In the genomic region with DNA sequence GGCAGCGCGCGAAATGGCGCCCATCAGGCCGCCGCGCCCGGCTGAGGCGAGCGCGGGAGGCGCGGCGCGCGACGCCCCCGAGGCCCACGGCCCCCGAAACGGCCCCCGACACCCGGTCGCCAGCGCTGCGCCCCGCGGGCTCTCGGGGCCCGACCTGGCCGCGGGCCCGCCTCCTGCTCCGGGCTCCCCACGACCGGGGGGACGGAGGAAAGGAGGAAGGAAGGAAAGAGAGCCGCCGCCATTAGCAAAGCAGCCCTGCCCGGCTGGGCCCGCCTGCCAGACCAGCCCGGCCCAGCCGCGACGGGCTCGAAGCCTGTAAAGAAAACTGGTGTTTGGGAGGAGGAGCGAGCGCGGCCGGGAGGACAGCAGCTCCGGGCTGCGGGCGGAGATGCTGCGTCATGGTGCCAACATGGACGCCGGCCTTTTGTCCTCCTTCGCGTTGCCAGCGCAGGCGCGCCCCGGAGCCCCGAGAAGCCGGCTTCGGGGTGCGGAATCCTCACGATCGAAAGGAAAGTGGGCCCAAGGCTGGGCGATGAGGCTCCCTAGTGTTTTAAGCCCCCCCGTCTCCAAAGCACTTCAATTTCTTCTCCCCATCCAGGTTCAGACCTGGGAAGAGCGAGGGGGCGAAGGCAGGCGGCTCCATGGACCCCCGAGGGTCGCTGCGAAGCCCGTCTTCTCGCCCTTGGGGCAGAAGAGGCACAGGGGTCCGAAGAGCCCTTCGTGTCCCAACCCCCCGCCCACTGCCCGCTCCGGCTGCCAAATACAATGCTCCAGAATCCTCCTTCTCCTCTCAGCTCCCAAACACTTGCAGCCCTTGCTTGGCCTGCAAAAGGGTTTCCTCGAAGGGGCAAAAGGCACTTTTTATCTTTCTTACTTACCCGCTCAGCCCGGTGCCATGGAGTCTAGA, we compare ENCODE assay signal across 1 cellular context.
TF ChIP-seq lines count a peak whose summit lies in the region.

No MANE protein-coding gene starts in this region.

TF ChIP-seq in HepG2, 621 proteins besides CTCF, POLR2A, EP300 and RAD21 (continued from another document):
- peak; percentile 56 for TF ChIP-seq RBM22 (optimal IDR thresholded peaks at IDR 0.05; ENCODE audit: low read length)
- TF ChIP-seq, protein P1, sequence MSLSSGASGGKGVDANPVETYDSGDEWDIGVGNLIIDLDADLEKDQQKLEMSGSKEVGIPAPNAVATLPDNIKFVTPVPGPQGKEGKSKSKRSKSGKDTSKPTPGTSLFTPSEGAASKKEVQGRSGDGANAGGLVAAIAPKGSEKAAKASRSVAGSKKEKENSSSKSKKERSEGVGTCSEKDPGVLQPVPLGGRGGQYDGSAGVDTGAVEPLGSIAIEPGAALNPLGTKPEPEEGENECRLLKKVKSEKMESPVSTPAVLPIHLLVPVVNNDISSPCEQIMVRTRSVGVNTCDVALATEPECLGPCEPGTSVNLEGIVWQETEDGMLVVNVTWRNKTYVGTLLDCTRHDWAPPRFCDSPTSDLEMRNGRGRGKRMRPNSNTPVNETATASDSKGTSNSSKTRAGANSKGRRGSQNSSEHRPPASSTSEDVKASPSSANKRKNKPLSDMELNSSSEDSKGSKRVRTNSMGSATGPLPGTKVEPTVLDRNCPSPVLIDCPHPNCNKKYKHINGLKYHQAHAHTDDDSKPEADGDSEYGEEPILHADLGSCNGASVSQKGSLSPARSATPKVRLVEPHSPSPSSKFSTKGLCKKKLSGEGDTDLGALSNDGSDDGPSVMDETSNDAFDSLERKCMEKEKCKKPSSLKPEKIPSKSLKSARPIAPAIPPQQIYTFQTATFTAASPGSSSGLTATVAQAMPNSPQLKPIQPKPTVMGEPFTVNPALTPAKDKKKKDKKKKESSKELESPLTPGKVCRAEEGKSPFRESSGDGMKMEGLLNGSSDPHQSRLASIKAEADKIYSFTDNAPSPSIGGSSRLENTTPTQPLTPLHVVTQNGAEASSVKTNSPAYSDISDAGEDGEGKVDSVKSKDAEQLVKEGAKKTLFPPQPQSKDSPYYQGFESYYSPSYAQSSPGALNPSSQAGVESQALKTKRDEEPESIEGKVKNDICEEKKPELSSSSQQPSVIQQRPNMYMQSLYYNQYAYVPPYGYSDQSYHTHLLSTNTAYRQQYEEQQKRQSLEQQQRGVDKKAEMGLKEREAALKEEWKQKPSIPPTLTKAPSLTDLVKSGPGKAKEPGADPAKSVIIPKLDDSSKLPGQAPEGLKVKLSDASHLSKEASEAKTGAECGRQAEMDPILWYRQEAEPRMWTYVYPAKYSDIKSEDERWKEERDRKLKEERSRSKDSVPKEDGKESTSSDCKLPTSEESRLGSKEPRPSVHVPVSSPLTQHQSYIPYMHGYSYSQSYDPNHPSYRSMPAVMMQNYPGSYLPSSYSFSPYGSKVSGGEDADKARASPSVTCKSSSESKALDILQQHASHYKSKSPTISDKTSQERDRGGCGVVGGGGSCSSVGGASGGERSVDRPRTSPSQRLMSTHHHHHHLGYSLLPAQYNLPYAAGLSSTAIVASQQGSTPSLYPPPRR (CRISPR knock-in tag; IDR thresholded peaks at IDR 0.05; ENCODE audit: borderline replicate concordance) = 0 out of 2 replicates have a peak, but pooled peaks have one; percentile 2
- TF ChIP-seq TAF1 (CRISPR knock-in tag; IDR thresholded peaks at IDR 0.05) = peak; percentile 83
- peak; percentile 98 for TF ChIP-seq AGO2 (optimal IDR thresholded peaks at IDR 0.05; ENCODE audit: low read depth, low read length)
- TF ChIP-seq ZNF501 (CRISPR knock-in tag; IDR thresholded peaks at IDR 0.05) = peak; percentile 66; the same call in 1 of the 2 replicates
- TF ChIP-seq ZNF430 (CRISPR knock-in tag; IDR thresholded peaks at IDR 0.05) = 0 out of 2 replicates have a peak, but pooled peaks have one; percentile 51
- TF ChIP-seq, protein P2, sequence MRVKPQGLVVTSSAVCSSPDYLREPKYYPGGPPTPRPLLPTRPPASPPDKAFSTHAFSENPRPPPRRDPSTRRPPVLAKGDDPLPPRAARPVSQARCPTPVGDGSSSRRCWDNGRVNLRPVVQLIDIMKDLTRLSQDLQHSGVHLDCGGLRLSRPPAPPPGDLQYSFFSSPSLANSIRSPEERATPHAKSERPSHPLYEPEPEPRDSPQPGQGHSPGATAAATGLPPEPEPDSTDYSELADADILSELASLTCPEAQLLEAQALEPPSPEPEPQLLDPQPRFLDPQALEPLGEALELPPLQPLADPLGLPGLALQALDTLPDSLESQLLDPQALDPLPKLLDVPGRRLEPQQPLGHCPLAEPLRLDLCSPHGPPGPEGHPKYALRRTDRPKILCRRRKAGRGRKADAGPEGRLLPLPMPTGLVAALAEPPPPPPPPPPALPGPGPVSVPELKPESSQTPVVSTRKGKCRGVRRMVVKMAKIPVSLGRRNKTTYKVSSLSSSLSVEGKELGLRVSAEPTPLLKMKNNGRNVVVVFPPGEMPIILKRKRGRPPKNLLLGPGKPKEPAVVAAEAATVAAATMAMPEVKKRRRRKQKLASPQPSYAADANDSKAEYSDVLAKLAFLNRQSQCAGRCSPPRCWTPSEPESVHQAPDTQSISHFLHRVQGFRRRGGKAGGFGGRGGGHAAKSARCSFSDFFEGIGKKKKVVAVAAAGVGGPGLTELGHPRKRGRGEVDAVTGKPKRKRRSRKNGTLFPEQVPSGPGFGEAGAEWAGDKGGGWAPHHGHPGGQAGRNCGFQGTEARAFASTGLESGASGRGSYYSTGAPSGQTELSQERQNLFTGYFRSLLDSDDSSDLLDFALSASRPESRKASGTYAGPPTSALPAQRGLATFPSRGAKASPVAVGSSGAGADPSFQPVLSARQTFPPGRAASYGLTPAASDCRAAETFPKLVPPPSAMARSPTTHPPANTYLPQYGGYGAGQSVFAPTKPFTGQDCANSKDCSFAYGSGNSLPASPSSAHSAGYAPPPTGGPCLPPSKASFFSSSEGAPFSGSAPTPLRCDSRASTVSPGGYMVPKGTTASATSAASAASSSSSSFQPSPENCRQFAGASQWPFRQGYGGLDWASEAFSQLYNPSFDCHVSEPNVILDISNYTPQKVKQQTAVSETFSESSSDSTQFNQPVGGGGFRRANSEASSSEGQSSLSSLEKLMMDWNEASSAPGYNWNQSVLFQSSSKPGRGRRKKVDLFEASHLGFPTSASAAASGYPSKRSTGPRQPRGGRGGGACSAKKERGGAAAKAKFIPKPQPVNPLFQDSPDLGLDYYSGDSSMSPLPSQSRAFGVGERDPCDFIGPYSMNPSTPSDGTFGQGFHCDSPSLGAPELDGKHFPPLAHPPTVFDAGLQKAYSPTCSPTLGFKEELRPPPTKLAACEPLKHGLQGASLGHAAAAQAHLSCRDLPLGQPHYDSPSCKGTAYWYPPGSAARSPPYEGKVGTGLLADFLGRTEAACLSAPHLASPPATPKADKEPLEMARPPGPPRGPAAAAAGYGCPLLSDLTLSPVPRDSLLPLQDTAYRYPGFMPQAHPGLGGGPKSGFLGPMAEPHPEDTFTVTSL (CRISPR knock-in tag; IDR thresholded peaks at IDR 0.05; ENCODE audit: borderline replicate concordance) = no peak
- peak; percentile 59; the same call in 1 of the 2 replicates for TF ChIP-seq RXRA (CRISPR knock-in tag; IDR thresholded peaks at IDR 0.05)
- peak; percentile 46; the same call in 1 of the 2 replicates for TF ChIP-seq SALL1 (CRISPR knock-in tag; IDR thresholded peaks at IDR 0.05)
- peak; percentile 66; the same call in 1 of the 2 replicates for TF ChIP-seq KDM2A (CRISPR knock-in tag; IDR thresholded peaks at IDR 0.05; ENCODE audit: borderline replicate concordance, low read depth)
- 0 out of 2 replicates have a peak, but pooled peaks have one; percentile 4 for TF ChIP-seq ZNF816 (CRISPR knock-in tag; IDR thresholded peaks at IDR 0.05; ENCODE audit: borderline replicate concordance)
- TF ChIP-seq ZNF34 (CRISPR knock-in tag; IDR thresholded peaks at IDR 0.05; ENCODE audit: borderline replicate concordance) = no peak
- TF ChIP-seq HES4 (CRISPR knock-in tag; IDR thresholded peaks at IDR 0.05; ENCODE audit: borderline replicate concordance) = peak; percentile 49; the same call in 1 of the 2 replicates
- no peak for TF ChIP-seq RXRB (CRISPR knock-in tag; IDR thresholded peaks at IDR 0.05; ENCODE audit: borderline replicate concordance)
- no peak for TF ChIP-seq NONO (IDR thresholded peaks at IDR 0.05)
- TF ChIP-seq NONO (CRISPR knock-in tag; conservative IDR thresholded peaks at IDR 0.05) = peak; percentile 41; the same call in 1 of the 2 replicates
- 0 out of 2 replicates have a peak, but pooled peaks have one; percentile 9 for TF ChIP-seq YEATS4 (CRISPR knock-in tag; IDR thresholded peaks at IDR 0.05; ENCODE audit: borderline replicate concordance)
- no peak for TF ChIP-seq SYNCRIP (IDR thresholded peaks at IDR 0.05; ENCODE audit: insufficient read depth, low read depth, low read length)
- 0 out of 2 replicates have a peak, but pooled peaks have one; percentile 32 for TF ChIP-seq U2AF2 (IDR thresholded peaks at IDR 0.05; ENCODE audit: low read depth, low read length)
- TF ChIP-seq ZSCAN29 (CRISPR knock-in tag; conservative IDR thresholded peaks at IDR 0.05) = 0 out of 2 replicates have a peak, but pooled peaks have one; percentile 39
- TF ChIP-seq MEF2D (CRISPR knock-in tag; IDR thresholded peaks at IDR 0.05) = peak; percentile 55; the same call in 1 of the 2 replicates
- TF ChIP-seq, protein P3, sequence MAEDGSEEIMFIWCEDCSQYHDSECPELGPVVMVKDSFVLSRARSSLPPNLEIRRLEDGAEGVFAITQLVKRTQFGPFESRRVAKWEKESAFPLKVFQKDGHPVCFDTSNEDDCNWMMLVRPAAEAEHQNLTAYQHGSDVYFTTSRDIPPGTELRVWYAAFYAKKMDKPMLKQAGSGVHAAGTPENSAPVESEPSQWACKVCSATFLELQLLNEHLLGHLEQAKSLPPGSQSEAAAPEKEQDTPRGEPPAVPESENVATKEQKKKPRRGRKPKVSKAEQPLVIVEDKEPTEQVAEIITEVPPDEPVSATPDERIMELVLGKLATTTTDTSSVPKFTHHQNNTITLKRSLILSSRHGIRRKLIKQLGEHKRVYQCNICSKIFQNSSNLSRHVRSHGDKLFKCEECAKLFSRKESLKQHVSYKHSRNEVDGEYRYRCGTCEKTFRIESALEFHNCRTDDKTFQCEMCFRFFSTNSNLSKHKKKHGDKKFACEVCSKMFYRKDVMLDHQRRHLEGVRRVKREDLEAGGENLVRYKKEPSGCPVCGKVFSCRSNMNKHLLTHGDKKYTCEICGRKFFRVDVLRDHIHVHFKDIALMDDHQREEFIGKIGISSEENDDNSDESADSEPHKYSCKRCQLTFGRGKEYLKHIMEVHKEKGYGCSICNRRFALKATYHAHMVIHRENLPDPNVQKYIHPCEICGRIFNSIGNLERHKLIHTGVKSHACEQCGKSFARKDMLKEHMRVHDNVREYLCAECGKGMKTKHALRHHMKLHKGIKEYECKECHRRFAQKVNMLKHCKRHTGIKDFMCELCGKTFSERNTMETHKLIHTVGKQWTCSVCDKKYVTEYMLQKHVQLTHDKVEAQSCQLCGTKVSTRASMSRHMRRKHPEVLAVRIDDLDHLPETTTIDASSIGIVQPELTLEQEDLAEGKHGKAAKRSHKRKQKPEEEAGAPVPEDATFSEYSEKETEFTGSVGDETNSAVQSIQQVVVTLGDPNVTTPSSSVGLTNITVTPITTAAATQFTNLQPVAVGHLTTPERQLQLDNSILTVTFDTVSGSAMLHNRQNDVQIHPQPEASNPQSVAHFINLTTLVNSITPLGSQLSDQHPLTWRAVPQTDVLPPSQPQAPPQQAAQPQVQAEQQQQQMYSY (CRISPR knock-in tag; IDR thresholded peaks at IDR 0.05) = 0 out of 2 replicates have a peak, but pooled peaks have one; percentile 37
- TF ChIP-seq HIVEP1 (CRISPR knock-in tag; IDR thresholded peaks at IDR 0.05) = no peak
- no peak for TF ChIP-seq TEAD3 (CRISPR knock-in tag; optimal IDR thresholded peaks at IDR 0.05; ENCODE audit: borderline replicate concordance)
- 0 out of 2 replicates have a peak, but pooled peaks have one; percentile 13 for TF ChIP-seq IRF2 (CRISPR knock-in tag; IDR thresholded peaks at IDR 0.05)
- TF ChIP-seq RELA (CRISPR knock-in tag; IDR thresholded peaks at IDR 0.05) = no peak
- TF ChIP-seq GTF2F1 (IDR thresholded peaks at IDR 0.05; ENCODE audit: low read length) = no peak
- peak; percentile 34 for TF ChIP-seq FOSL2 (CRISPR knock-in tag; IDR thresholded peaks at IDR 0.05)
- TF ChIP-seq NFE2 (CRISPR knock-in tag; IDR thresholded peaks at IDR 0.05) = peak; percentile 72; the same call in 1 of the 2 replicates
- TF ChIP-seq CCDC6 (CRISPR knock-in tag; IDR thresholded peaks at IDR 0.05) = 0 out of 2 replicates have a peak, but pooled peaks have one; percentile 17
- TF ChIP-seq, protein P4, sequence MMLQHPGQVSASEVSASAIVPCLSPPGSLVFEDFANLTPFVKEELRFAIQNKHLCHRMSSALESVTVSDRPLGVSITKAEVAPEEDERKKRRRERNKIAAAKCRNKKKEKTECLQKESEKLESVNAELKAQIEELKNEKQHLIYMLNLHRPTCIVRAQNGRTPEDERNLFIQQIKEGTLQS (CRISPR knock-in tag; IDR thresholded peaks at IDR 0.05) = peak; percentile 20; the same call in 1 of the 2 replicates
- 0 out of 2 replicates have a peak, but pooled peaks have one; percentile 43 for TF ChIP-seq NFRKB (IDR thresholded peaks at IDR 0.05)
- TF ChIP-seq HOXA5 (CRISPR knock-in tag; IDR thresholded peaks at IDR 0.05) = 0 out of 2 replicates have a peak, but pooled peaks have one; percentile 33
- TF ChIP-seq ZNF776 (CRISPR knock-in tag; IDR thresholded peaks at IDR 0.05) = 0 out of 2 replicates have a peak, but pooled peaks have one; percentile 42
- peak; percentile 53 for TF ChIP-seq HNRNPLL (IDR thresholded peaks at IDR 0.05; ENCODE audit: low read depth, low read length, poor library complexity, severe bottlenecking)
- TF ChIP-seq MAFK (conservative IDR thresholded peaks at IDR 0.05 in 1 of 2, IDR thresholded peaks at IDR 0.05 in 1 of 2; ENCODE audit: low read length in 2 of 2) = peak; percentile 21 to 22; a peak in 1 of 4 replicates
- TF ChIP-seq, protein P5, sequence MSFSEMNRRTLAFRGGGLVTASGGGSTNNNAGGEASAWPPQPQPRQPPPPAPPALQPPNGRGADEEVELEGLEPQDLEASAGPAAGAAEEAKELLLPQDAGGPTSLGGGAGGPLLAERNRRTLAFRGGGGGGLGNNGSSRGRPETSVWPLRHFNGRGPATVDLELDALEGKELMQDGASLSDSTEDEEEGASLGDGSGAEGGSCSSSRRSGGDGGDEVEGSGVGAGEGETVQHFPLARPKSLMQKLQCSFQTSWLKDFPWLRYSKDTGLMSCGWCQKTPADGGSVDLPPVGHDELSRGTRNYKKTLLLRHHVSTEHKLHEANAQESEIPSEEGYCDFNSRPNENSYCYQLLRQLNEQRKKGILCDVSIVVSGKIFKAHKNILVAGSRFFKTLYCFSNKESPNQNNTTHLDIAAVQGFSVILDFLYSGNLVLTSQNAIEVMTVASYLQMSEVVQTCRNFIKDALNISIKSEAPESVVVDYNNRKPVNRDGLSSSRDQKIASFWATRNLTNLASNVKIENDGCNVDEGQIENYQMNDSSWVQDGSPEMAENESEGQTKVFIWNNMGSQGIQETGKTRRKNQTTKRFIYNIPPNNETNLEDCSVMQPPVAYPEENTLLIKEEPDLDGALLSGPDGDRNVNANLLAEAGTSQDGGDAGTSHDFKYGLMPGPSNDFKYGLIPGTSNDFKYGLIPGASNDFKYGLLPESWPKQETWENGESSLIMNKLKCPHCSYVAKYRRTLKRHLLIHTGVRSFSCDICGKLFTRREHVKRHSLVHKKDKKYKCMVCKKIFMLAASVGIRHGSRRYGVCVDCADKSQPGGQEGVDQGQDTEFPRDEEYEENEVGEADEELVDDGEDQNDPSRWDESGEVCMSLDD (CRISPR knock-in tag; IDR thresholded peaks at IDR 0.05; ENCODE audit: borderline replicate concordance) = no peak; the same call in 1 of the 2 replicates
- TF ChIP-seq POLR2G (IDR thresholded peaks at IDR 0.05; ENCODE audit: low read depth, low read length) = peak; percentile 47
- TF ChIP-seq NFKB2 (CRISPR knock-in tag; IDR thresholded peaks at IDR 0.05; ENCODE audit: borderline replicate concordance) = 0 out of 2 replicates have a peak, but pooled peaks have one; percentile 55
- TF ChIP-seq POLR2AphosphoS5 (IDR thresholded peaks at IDR 0.05; ENCODE audit: low read depth, low read length) = peak; percentile 33; the same call in 1 of the 2 replicates
